1 cellular context compared by ENCODE assay signal in genomic region chr3:125069968-125070745, GRCh38.
TF ChIP-seq lines count a peak whose summit lies in the region.

No MANE protein-coding gene starts in this region.

TF ChIP-seq in IMR-90, 13 proteins besides CTCF, POLR2A, EP300 and RAD21 (continued from another document):
- no peak for TF ChIP-seq ELK1 (IDR thresholded peaks at IDR 0.05; ENCODE audit: borderline replicate concordance, low read depth, low read length)
- no peak for TF ChIP-seq RCOR1 (IDR thresholded peaks at IDR 0.05; ENCODE audit: insufficient replicate concordance, low read length)
- no peak for TF ChIP-seq CHD1 (IDR thresholded peaks at IDR 0.05; ENCODE audit: low read depth, low read length)
- no peak for TF ChIP-seq FOS (IDR thresholded peaks at IDR 0.05; ENCODE audit: low read depth, low read length)
- no peak for TF ChIP-seq SMC3 (IDR thresholded peaks at IDR 0.05; ENCODE audit: low read depth, low read length)
